12 cellular contexts compared by ENCODE assay signal in genomic region chr16:75860654-75861053, GRCh38.
DNase-seq lines count a peak whose midpoint lies in the region; ATAC-seq, FAIRE-seq and TF ChIP-seq lines count a peak whose summit lies in the region.
"Had no signal": no experiment of that assay in that cellular context is flagged by ENCODE, and none has a peak within 500 bp of the region (broad histone marks: within the 10 kb centered on the region; RNA-seq: fewer than 3 reads in every experiment).

No MANE protein-coding gene starts in this region.

- in situ Hi-C loops in mammary epithelial cell (cut with MboI; ENCODE audit: low sequenced_read_pairs in 2 of 2) (no loop called here), HepG2 (cut with HindIII; ENCODE audit: extremely low pct_ligation_motif_present, low pct_unique_long_range_greater_than_20kb) (no loop called here)

- DNase-seq in mammary epithelial cell = no peak
- no peak for DNase-seq in MCF 10A (ENCODE audit: unreplicated experiment)
- no peak for DNase-seq in astrocyte (ENCODE audit: low read depth)
- peak; percentile 21 for DNase-seq in HepG2 (ENCODE audit: low spot score)
- no peak for DNase-seq in type B pancreatic cell (ENCODE audit: extremely low spot score, unreplicated experiment)
- DNase-seq in HTR-8/SVneo (ENCODE audit: insufficient read length, low spot score) = no peak
- DNase-seq in omental fat pad (ENCODE audit: low spot score) = no peak
- DNase-seq: activated T-cell treated with anti-CD3 and anti-CD28 coated beads, Interleukin-2, amount 50 U/mL, for 24 hours; H7; Peyer's patch had no signal

- H3K27ac ChIP-seq in mammary epithelial cell (ENCODE audit: insufficient read depth, low read depth, low read length) (no peak overlapping the region), astrocyte (ENCODE audit: low read depth, low read length) (no peak overlapping the region), HepG2 (ENCODE audit: extremely low read length, insufficient read depth, low read length) (no peak overlapping the region)
- H3K27ac ChIP-seq: Peyer's patch had no signal

- TF ChIP-seq EP300 in HepG2 (IDR thresholded peaks at IDR 0.05; ENCODE audit: low read depth in 2 of 2, low read length in 2 of 2) (no peak), HepG2 (CRISPR knock-in tag; IDR thresholded peaks at IDR 0.05; ENCODE audit: borderline replicate concordance) (no peak)

- H3K36me3 ChIP-seq in mammary epithelial cell (ENCODE audit: insufficient read depth, low read length) (no peaks in the 10 kb centered on the region), astrocyte (ENCODE audit: insufficient read depth, low read length) (no peaks in the 10 kb centered on the region), HepG2 (replicated peaks in 1 of 2; ENCODE audit: control insufficient read depth in 1 of 2, insufficient read depth in 2 of 2, low read length in 2 of 2) (no peaks in the 10 kb centered on the region)
- H3K36me3 ChIP-seq: Peyer's patch had no signal

- H4K20me1 ChIP-seq in mammary epithelial cell (ENCODE audit: insufficient read depth, low read length) (no peaks in the 10 kb centered on the region), astrocyte (ENCODE audit: insufficient read depth, low read length) (no peaks in the 10 kb centered on the region), HepG2 (ENCODE audit: insufficient read depth, low read length) (no peaks in the 10 kb centered on the region)

- H2AFZ ChIP-seq in mammary epithelial cell (ENCODE audit: low read depth, low read length) (peak overlapping the region; percentile 59), astrocyte (ENCODE audit: low read depth, low read length) (no peak overlapping the region), HepG2 (ENCODE audit: low read length) (no peak overlapping the region)

- no peaks in the 10 kb centered on the region for H3K4me1 Mint-ChIP-seq in MCF 10A (ENCODE audit: insufficient read depth, unreplicated experiment)
- H3K4me1 Mint-ChIP-seq in astrocyte (ENCODE audit: low read depth, unreplicated experiment) = no peaks in the 10 kb centered on the region
- H3K4me1 Mint-ChIP-seq in type B pancreatic cell (ENCODE audit: unreplicated experiment) = peaks cover 3% of the 10 kb centered on the region

- ATAC-seq in HepG2 = peak; percentile 74
- no peak for ATAC-seq in HG02588 (IDR thresholded peaks at IDR 0.05; ENCODE audit: unreplicated experiment)
- ATAC-seq in omental fat pad (ENCODE audit: low FRiP score) = no peak

- no peaks in the 10 kb centered on the region for H3K9me3 Mint-ChIP-seq in MCF 10A (ENCODE audit: unreplicated experiment)
- H3K9me3 Mint-ChIP-seq in astrocyte (ENCODE audit: unreplicated experiment) = peaks cover 3% of the 10 kb centered on the region
- H3K9me3 Mint-ChIP-seq in type B pancreatic cell = no peaks in the 10 kb centered on the region
- H3K9me3 Mint-ChIP-seq: activated T-cell treated with anti-CD3 and anti-CD28 coated beads, Interleukin-2, amount 50 U/mL, for 24 hours had no signal

- H3K27me3 ChIP-seq in mammary epithelial cell (ENCODE audit: insufficient read depth, low read length) (no peaks in the 10 kb centered on the region), astrocyte (ENCODE audit: insufficient read depth, low read length) (no peaks in the 10 kb centered on the region), HepG2 (ENCODE audit: control insufficient read depth in 1 of 2, insufficient read depth in 2 of 2, low read length in 2 of 2) (0 out of 5 replicates have a peak, but pooled peaks cover 0 to 2% of the 10 kb centered on the region in 2 experiments)
- H3K27me3 ChIP-seq: Peyer's patch had no signal

- 37% methylated on average over 9 of the region's 9 CpGs for WGBS in mammary epithelial cell (ENCODE audit: low coverage, missing lambda C conversion rate)
- WGBS in HepG2 (ENCODE audit: low lambda C conversion rate) = 1% methylated on average over 9 of the region's 9 CpGs

- H3K4me3 Mint-ChIP-seq in MCF 10A (ENCODE audit: unreplicated experiment) (no peak overlapping the region), astrocyte (ENCODE audit: unreplicated experiment) (no peak overlapping the region), type B pancreatic cell (peak overlapping the region; percentile 68)
- H3K4me3 Mint-ChIP-seq: activated T-cell treated with anti-CD3 and anti-CD28 coated beads, Interleukin-2, amount 50 U/mL, for 24 hours had no signal

- TF ChIP-seq CTCF in mammary epithelial cell (conservative IDR thresholded peaks at IDR 0.05 in 1 of 2, IDR thresholded peaks at IDR 0.05 in 1 of 2; ENCODE audit: extremely low read depth in 1 of 2, insufficient read depth in 1 of 2, low read depth in 1 of 2, low read length in 2 of 2) (no peak), MCF 10A (IDR thresholded peaks at IDR 0.05; ENCODE audit: unreplicated experiment) (no peak), astrocyte (IDR thresholded peaks at IDR 0.05; ENCODE audit: insufficient read depth, low read depth, low read length) (no peak), HepG2 (CRISPR knock-in tag; IDR thresholded peaks at IDR 0.05) (no peak), type B pancreatic cell (conservative IDR thresholded peaks at IDR 0.05) (no peak), omental fat pad (IDR thresholded peaks at IDR 0.05) (no peak)

- H3K4me2 ChIP-seq in mammary epithelial cell (ENCODE audit: insufficient read depth, low read depth, low read length) (no peak overlapping the region), astrocyte (ENCODE audit: low read length) (peak overlapping the region; percentile 7), HepG2 (ENCODE audit: low read depth, low read length) (no peak overlapping the region)

- H3K9me3 ChIP-seq in mammary epithelial cell (replicated peaks; ENCODE audit: insufficient read depth, low read length) (no peaks in the 10 kb centered on the region), astrocyte (ENCODE audit: insufficient read depth, low read depth, low read length) (no peaks in the 10 kb centered on the region), HepG2 (ENCODE audit: low read length) (no peaks in the 10 kb centered on the region)
- H3K9me3 ChIP-seq: Peyer's patch had no signal

- POLR2A ChIA-PET in MCF 10A (lab: Yijun Ruan, JAX) = no interaction called here
- POLR2A ChIA-PET in HepG2 (lab: Yijun Ruan, JAX) = no interaction called here

- H3K4me1 ChIP-seq in mammary epithelial cell (ENCODE audit: insufficient read depth, low read length) (no peaks in the 10 kb centered on the region), astrocyte (ENCODE audit: insufficient read depth, low read length) (no peaks in the 10 kb centered on the region), HepG2 (ENCODE audit: insufficient read depth, low read length) (no peaks in the 10 kb centered on the region)
- H3K4me1 ChIP-seq: Peyer's patch had no signal

- H3K79me2 ChIP-seq in mammary epithelial cell (ENCODE audit: insufficient read depth, low read length) = no peaks in the 10 kb centered on the region
- no peaks in the 10 kb centered on the region for H3K79me2 ChIP-seq in astrocyte (ENCODE audit: insufficient read depth, low read length)
- no peaks in the 10 kb centered on the region for H3K79me2 ChIP-seq in HepG2 (ENCODE audit: insufficient read depth, low read length)

- no peaks in the 10 kb centered on the region for H3K27me3 Mint-ChIP-seq in MCF 10A (ENCODE audit: insufficient read depth, unreplicated experiment)
- no peaks in the 10 kb centered on the region for H3K27me3 Mint-ChIP-seq in astrocyte (ENCODE audit: low read depth, unreplicated experiment)
- peaks cover 7% of the 10 kb centered on the region for H3K27me3 Mint-ChIP-seq in type B pancreatic cell

- CTCF ChIA-PET in mammary epithelial cell (lab: Charles Lee; ENCODE audit: low non-redundant PET) = no interaction called here
- CTCF ChIA-PET in MCF 10A (lab: Yijun Ruan, JAX) = interaction anchor here (1.0 kb wide), 1 partner anchor 15 kb away, joined by 4 read pairs; no protein-coding TSS in a partner anchor
- CTCF ChIA-PET in HepG2 (lab: Yijun Ruan, JAX; ENCODE audit: low intra/inter-chr PET ratio, low total read pairs) = no interaction called here

- no peak for TF ChIP-seq RAD21 in HepG2 (CRISPR knock-in tag; IDR thresholded peaks at IDR 0.05)

- H3K36me3 Mint-ChIP-seq in MCF 10A (ENCODE audit: insufficient read depth, unreplicated experiment) = no peaks in the 10 kb centered on the region
- no peaks in the 10 kb centered on the region for H3K36me3 Mint-ChIP-seq in astrocyte (ENCODE audit: low read depth, unreplicated experiment)
- no peaks in the 10 kb centered on the region for H3K36me3 Mint-ChIP-seq in type B pancreatic cell

- BruUV-seq in mammary epithelial cell (replicated peaks; lab: Mats Ljungman, UMichigan) = no TSS peak
- no TSS peak for BruUV-seq in MCF 10A (replicated peaks; lab: Mats Ljungman, UMichigan)
- BruUV-seq in HepG2 (replicated peaks; lab: Mats Ljungman, UMichigan) = no TSS peak

- FAIRE-seq in astrocyte (lab: Jason Lieb, UNC) (no peak), HepG2 (lab: Jason Lieb, UNC) (no peak), HTR-8/SVneo (lab: Jason Lieb, UNC) (no peak)
- FAIRE-seq: bronchial epithelial cell had no signal

- no peak overlapping the region for H3K4me3 ChIP-seq in mammary epithelial cell (replicated peaks in 1 of 3; ENCODE audit: insufficient read depth in 1 of 3, low read depth in 2 of 3, low read length in 3 of 3)
- H3K4me3 ChIP-seq in astrocyte (ENCODE audit: insufficient read depth, low read depth, low read length) = no peak overlapping the region
- H3K4me3 ChIP-seq in HepG2 (replicated peaks in 1 of 3; ENCODE audit: insufficient read depth in 1 of 3, low read depth in 2 of 3, low read length in 3 of 3) = no peak overlapping the region
- H3K4me3 ChIP-seq: Peyer's patch had no signal

- H3K9ac ChIP-seq in mammary epithelial cell (ENCODE audit: insufficient read depth, low read length) = no peak overlapping the region
- no peak overlapping the region for H3K9ac ChIP-seq in astrocyte (ENCODE audit: low read length)
- H3K9ac ChIP-seq in HepG2 (ENCODE audit: insufficient read depth, low read depth, low read length) = no peak overlapping the region

- H3K27ac Mint-ChIP-seq in MCF 10A (ENCODE audit: low read depth, unreplicated experiment) (no peak overlapping the region), astrocyte (ENCODE audit: unreplicated experiment) (no peak overlapping the region), type B pancreatic cell (no peak overlapping the region)
- H3K27ac Mint-ChIP-seq: activated T-cell treated with anti-CD3 and anti-CD28 coated beads, Interleukin-2, amount 50 U/mL, for 24 hours had no signal

- intact Hi-C loops in mammary epithelial cell (cut with micrococcal nuclease) = no loop called here
- intact Hi-C loops in MCF 10A (cut with micrococcal nuclease) = no loop called here
- intact Hi-C loops in HepG2 (cut with micrococcal nuclease; ENCODE audit: unreplicated experiment) = no loop called here

- dilution Hi-C loops in mammary epithelial cell (cut with HindIII; ENCODE audit: low sequenced_read_pairs) = no loop called here

- TF ChIP-seq POLR2A in HepG2 (IDR thresholded peaks at IDR 0.05; ENCODE audit: insufficient read depth in 1 of 2, low read depth in 2 of 2, low read length in 2 of 2) = no peak

TF ChIP-seq in HepG2, 621 proteins besides CTCF, POLR2A, EP300 and RAD21:
- TF ChIP-seq SNAI1 (CRISPR knock-in tag; IDR thresholded peaks at IDR 0.05; ENCODE audit: borderline replicate concordance) (no peak), ZFY (CRISPR knock-in tag; IDR thresholded peaks at IDR 0.05) (no peak), ZFP1 (CRISPR knock-in tag; IDR thresholded peaks at IDR 0.05) (no peak), RFX3 (CRISPR knock-in tag; IDR thresholded peaks at IDR 0.05) (0 out of 2 replicates have a peak, but pooled peaks have one; percentile 58), RFX1 (IDR thresholded peaks at IDR 0.05) (peak; percentile 39; the same call in 1 of the 2 replicates)
